1 cellular context compared by ENCODE assay signal in the genomic region with DNA sequence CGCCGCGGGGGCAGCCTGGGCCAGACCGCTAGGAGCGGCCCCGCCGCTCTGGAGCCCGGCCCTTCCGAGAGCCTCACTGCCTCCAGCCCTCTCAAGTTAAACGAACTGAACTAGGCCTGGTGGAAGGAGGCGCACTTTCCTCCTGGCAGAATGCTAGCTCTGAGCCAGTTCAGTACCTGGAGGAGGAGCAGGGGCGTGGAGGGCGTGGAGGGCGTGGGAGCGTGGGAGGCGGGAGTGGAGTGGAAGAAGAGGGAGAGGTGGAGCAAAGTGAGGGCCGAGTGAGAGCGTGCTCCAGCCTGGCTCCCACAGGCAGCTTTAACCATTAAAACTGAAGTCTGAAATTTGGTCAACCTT.
TF ChIP-seq lines count a peak whose summit lies in the region.

No MANE protein-coding gene starts in this region.

TF ChIP-seq in HCT116, 20 proteins besides CTCF, POLR2A, EP300 and RAD21 (continued from another document):
- no peak for TF ChIP-seq SRF (IDR thresholded peaks at IDR 0.05; ENCODE audit: low read depth)
- no peak for TF ChIP-seq CEBPB (IDR thresholded peaks at IDR 0.05; ENCODE audit: low read depth)
- no peak for TF ChIP-seq ZNF274 (IDR thresholded peaks at IDR 0.05; ENCODE audit: low read depth, low read length)
- TF ChIP-seq ELF1 (IDR thresholded peaks at IDR 0.05; ENCODE audit: borderline replicate concordance, low read depth) = no peak
- TF ChIP-seq EZH2phosphoT487 (IDR thresholded peaks at IDR 0.05; ENCODE audit: borderline replicate concordance) = no peak
- TF ChIP-seq FOSL1 (IDR thresholded peaks at IDR 0.05; ENCODE audit: low read depth) = no peak
- no peak for TF ChIP-seq YY1 (IDR thresholded peaks at IDR 0.05; ENCODE audit: extremely low read depth, insufficient replicate concordance, low read depth, low read length)
- TF ChIP-seq, protein P1, sequence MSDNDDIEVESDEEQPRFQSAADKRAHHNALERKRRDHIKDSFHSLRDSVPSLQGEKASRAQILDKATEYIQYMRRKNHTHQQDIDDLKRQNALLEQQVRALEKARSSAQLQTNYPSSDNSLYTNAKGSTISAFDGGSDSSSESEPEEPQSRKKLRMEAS (IDR thresholded peaks at IDR 0.05) = no peak
- TF ChIP-seq SP1 (IDR thresholded peaks at IDR 0.05; ENCODE audit: low read depth) = no peak
TF ChIP-seq in HCT116: peak in this region for 0.
